1 cellular context compared by ENCODE assay signal in the genomic region with DNA sequence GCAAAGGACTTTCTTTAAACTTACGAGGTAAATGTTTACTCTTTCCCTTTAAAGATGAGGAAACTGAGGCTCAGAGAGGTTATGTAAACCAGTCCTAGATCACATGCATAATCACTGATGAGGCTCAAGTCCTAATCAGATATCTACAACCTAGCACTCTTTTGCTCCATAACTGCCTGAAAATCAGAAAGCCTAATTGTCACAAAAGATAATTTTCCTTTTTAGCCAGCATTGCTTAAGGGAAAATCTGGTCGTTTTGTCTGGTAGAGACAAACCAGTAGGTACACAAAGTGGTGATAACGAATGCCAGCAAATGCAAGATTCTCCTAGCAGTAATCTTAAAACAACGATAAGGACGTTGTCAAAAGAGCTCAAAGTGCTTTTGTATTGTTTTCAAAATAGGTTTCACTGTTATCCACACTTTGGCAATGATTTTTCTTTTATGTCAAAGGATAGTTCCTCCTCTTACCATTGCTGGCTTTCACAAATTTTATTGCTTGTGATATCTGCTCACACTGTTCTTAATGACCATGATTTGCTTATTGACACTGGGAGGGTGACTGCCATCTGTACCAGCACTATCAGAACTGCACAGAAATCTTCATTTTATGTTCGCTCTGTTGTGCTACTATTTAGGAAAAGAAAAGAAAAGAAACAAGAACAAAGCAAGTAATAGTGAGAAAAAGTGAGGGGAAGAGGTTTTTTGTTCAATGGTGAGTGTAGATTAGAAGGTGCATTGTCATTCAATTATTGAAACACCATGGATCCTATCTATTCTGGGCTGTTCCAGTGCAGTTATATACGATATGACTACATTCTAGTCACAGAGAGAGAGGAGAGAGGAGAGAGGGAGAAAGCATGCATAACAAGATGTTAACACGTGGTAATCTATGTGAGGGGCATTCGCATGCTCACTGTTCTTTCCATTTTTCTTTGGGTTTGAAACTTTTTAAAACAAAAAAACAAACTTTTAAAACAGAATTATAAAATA.
TF ChIP-seq lines count a peak whose summit lies in the region.

No MANE protein-coding gene starts in this region.

TF ChIP-seq in SK-N-SH treated with all-trans-retinoic acid at 6 μM for 48 hours, 23 proteins besides CTCF, POLR2A, EP300 and RAD21 (continued from another document):
- TF ChIP-seq, protein P1, sequence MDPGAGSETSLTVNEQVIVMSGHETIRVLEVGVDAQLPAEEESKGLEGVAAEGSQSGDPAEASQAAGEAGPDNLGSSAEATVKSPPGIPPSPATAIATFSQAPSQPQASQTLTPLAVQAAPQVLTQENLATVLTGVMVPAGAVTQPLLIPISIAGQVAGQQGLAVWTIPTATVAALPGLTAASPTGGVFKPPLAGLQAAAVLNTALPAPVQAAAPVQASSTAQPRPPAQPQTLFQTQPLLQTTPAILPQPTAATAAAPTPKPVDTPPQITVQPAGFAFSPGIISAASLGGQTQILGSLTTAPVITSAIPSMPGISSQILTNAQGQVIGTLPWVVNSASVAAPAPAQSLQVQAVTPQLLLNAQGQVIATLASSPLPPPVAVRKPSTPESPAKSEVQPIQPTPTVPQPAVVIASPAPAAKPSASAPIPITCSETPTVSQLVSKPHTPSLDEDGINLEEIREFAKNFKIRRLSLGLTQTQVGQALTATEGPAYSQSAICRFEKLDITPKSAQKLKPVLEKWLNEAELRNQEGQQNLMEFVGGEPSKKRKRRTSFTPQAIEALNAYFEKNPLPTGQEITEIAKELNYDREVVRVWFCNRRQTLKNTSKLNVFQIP (CRISPR knock-in tag; IDR thresholded peaks at IDR 0.05; ENCODE audit: borderline replicate concordance, low read depth), result no peak
- TF ChIP-seq GLIS3 (CRISPR knock-in tag; IDR thresholded peaks at IDR 0.05) (no peak), ARNTL (CRISPR knock-in tag; IDR thresholded peaks at IDR 0.05; ENCODE audit: borderline replicate concordance, low read depth) (no peak), OSR1 (CRISPR knock-in tag; IDR thresholded peaks at IDR 0.05) (no peak), TOX (CRISPR knock-in tag; IDR thresholded peaks at IDR 0.05; ENCODE audit: borderline replicate concordance) (no peak), RARB (CRISPR knock-in tag; IDR thresholded peaks at IDR 0.05) (no peak)
- TF ChIP-seq, protein P2, sequence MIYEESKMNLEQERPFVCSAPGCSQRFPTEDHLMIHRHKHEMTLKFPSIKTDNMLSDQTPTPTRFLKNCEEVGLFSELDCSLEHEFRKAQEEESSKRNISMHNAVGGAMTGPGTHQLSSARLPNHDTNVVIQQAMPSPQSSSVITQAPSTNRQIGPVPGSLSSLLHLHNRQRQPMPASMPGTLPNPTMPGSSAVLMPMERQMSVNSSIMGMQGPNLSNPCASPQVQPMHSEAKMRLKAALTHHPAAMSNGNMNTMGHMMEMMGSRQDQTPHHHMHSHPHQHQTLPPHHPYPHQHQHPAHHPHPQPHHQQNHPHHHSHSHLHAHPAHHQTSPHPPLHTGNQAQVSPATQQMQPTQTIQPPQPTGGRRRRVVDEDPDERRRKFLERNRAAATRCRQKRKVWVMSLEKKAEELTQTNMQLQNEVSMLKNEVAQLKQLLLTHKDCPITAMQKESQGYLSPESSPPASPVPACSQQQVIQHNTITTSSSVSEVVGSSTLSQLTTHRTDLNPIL (CRISPR knock-in tag; IDR thresholded peaks at IDR 0.05; ENCODE audit: low read depth), result no peak
TF ChIP-seq in SK-N-SH treated with all-trans-retinoic acid at 6 μM for 48 hours: peak in this region for 0.
